6 cellular contexts compared by ENCODE assay signal in the genomic region with DNA sequence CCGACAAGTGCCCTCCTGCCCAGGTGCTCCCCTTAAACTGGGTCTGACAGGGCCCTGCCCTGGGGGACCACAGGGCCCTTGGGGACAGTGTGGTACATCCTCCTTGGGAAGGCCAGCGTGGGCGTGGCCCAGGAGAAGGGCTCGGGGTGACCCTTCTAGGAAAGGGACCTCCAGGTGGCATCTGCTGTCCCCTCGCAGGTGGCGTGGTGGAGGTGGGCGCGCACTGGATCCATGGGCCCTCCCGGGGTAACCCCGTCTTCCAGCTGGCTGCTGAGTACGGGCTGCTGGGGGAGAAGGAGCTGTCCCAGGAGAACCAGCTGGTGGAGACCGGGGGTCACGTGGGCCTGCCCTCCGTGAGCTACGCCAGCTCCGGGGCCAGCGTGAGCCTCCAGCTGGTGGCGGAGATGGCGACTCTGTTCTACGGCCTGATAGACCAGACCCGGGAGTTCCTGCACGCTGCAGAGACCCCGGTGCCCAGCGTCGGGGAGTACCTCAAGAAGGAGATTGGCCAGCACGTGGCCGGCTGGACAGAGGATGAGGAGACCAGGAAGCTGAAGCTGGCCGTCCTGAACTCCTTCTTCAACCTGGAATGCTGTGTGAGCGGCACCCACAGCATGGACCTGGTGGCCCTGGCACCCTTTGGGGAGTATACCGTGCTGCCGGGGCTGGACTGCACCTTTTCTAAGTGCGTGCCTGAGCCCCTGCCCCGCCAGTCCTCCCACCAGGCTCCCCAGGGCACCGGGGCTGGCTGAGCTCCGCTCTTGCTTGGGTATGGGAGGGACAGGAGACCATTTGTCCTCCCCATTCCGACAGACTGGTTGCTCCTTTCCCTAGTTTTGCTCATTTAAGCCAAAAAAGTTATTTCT. TPM values are rescaled to one million over a fixed set of nuclear protein-coding genes. Genes with fewer than 3 reads are reported as not detected.
DNase-seq lines count a peak whose midpoint lies in the region; ATAC-seq, FAIRE-seq and TF ChIP-seq lines count a peak whose summit lies in the region.

No MANE protein-coding gene starts in this region.

- SMC1A ChIA-PET in GM12878 (lab: Charles Lee; ENCODE audit: uncharacterized antibody, unreplicated experiment): interaction anchor here (1.5 kb wide), 1 partner anchor 50 kb away, joined by 5 read pairs; no protein-coding TSS in a partner anchor

- peak overlapping the region; percentile 57 to 80 (median 75) for H3K4me3 Mint-ChIP-seq in naive thymus-derived CD8-positive, alpha-beta T cell

- peak; percentile 13 for TF ChIP-seq POLR2A in GM12878 (IDR thresholded peaks at IDR 0.05; ENCODE audit: low read depth, low read length)

- no peak for TF ChIP-seq EP300 in GM12878 (IDR thresholded peaks at IDR 0.05; ENCODE audit: borderline replicate concordance in 1 of 2, control insufficient read depth in 1 of 2, low read depth in 2 of 2, low read length in 2 of 2)

- H3K9me3 ChIP-seq in GM12878 (replicated peaks; ENCODE audit: control insufficient read depth, insufficient read depth, low read length): no peaks in the 10 kb centered on the region

- TF ChIP-seq RAD21 in GM12878 (IDR thresholded peaks at IDR 0.05; ENCODE audit: insufficient read depth, low read depth, low read length): no peak

- peaks cover 0 to 9% (median 5%) of the 10 kb centered on the region in 3 donors for H3K36me3 Mint-ChIP-seq in naive thymus-derived CD8-positive, alpha-beta T cell

- H3K4me1 ChIP-seq in GM12878 (ENCODE audit: control insufficient read depth, insufficient read depth, low read length): peaks cover 9% of the 10 kb centered on the region

- CTCF ChIA-PET in GM12878 (lab: Yijun Ruan, JAX): interaction anchor here (1.3 kb wide), 1 partner anchor 12 kb away, joined by 3 read pairs; no protein-coding TSS in a partner anchor

- no peaks in the 10 kb centered on the region for H3K27me3 Mint-ChIP-seq in naive thymus-derived CD8-positive, alpha-beta T cell

- peaks cover 0 to 31% (median 8%) of the 10 kb centered on the region in 4 donors for H3K4me1 Mint-ChIP-seq in naive thymus-derived CD8-positive, alpha-beta T cell

- POLR2A ChIA-PET in GM12878 (lab: Charles Lee): interaction anchor here (1.7 kb wide), 1 partner anchor 11 kb away, joined by 4 read pairs; no protein-coding TSS in a partner anchor
- POLR2A ChIA-PET in naive thymus-derived CD8-positive, alpha-beta T cell (lab: Charles Lee): interaction anchor here (1.2 to 6.4 kb wide), 2 partner anchors 10 to 14 kb away, joined by 4 to 58 read pairs; partner anchors contain the start of gene MTG1

- WGBS in GM12878 (ENCODE audit: insufficient coverage, insufficient replicate concordance, low lambda C conversion rate, missing lambda C conversion rate): 76% methylated on average over 31 of the region's 36 CpGs

- BruUV-seq in GM12878 (replicated peaks; lab: Mats Ljungman, UMichigan): no TSS peak

- H3K27me3 ChIP-seq in GM12878 (replicated peaks in 1 of 2; ENCODE audit: control insufficient read depth in 2 of 2, insufficient read depth in 2 of 2, low read length in 1 of 2): no peaks in the 10 kb centered on the region

- no peaks in the 10 kb centered on the region for H3K36me3 ChIP-seq in GM12878 (ENCODE audit: control insufficient read depth in 2 of 2, insufficient read depth in 2 of 2, low read length in 1 of 2)

- H3K4me3 ChIP-seq in GM12878: peak overlapping the region; percentile 85

- intact Hi-C loops in GM12878 (cut with micrococcal nuclease; ENCODE audit: unreplicated experiment): no loop called here

- in situ Hi-C loops in GM12878 (cut with MboI): no loop called here

- peak; percentile 1 for ATAC-seq in GM18498 (IDR thresholded peaks at IDR 0.05; ENCODE audit: unreplicated experiment)
- no peak for ATAC-seq in GM12878
- ATAC-seq in naive thymus-derived CD8-positive, alpha-beta T cell: no peak
- ATAC-seq in HG02981 (IDR thresholded peaks at IDR 0.05; ENCODE audit: unreplicated experiment): no peak

- RAD21 ChIA-PET in GM12878 (lab: Charles Lee; ENCODE audit: unreplicated experiment): interaction anchor here (2.2 to 3.8 kb wide), 2 partner anchors 8 to 10 kb away, joined by 7 to 13 read pairs; no protein-coding TSS in a partner anchor

- H3K4me2 ChIP-seq in GM12878 (ENCODE audit: control insufficient read depth, insufficient read depth): peak overlapping the region; percentile 68

- peak overlapping the region; percentile 70 for H3K9ac ChIP-seq in GM12878 (ENCODE audit: control insufficient read depth, insufficient read depth, low read length)

- DNase-seq in GM12878 (ENCODE audit: low read depth, low spot score) (no peak), NCI-H1105 (lab: John Stamatoyannopoulos, UW) (no peak), HPDE6-E6E7 (ENCODE audit: extremely low spot score) (no peak)
- no peak for DNase-seq in naive thymus-derived CD8-positive, alpha-beta T cell

- no peak for TF ChIP-seq CTCF in GM12878 (IDR thresholded peaks at IDR 0.05 in 2 of 3, conservative IDR thresholded peaks at IDR 0.05 in 1 of 3; ENCODE audit: control insufficient read depth in 2 of 3, extremely low read depth in 1 of 3, insufficient read depth in 1 of 3, low read depth in 3 of 3, low read length in 3 of 3)

- H3K79me2 ChIP-seq in GM12878 (ENCODE audit: control insufficient read depth, insufficient read depth, low read length): peaks cover 3% of the 10 kb centered on the region; the same call in 1 of the 2 replicates

- peak overlapping the region in 6 of 10 donors; percentile 10 to 85 (median 51) for H3K27ac Mint-ChIP-seq in naive thymus-derived CD8-positive, alpha-beta T cell

- FAIRE-seq in GM12878 (lab: Jason Lieb, UNC): no peak

- peak overlapping the region; percentile 48; the same call in 1 of the 2 replicates for H3K27ac ChIP-seq in GM12878 (ENCODE audit: control insufficient read depth, insufficient read depth)

- H2AFZ ChIP-seq in GM12878 (ENCODE audit: control insufficient read depth, low read depth, low read length): peak overlapping the region; percentile 80

- H4K20me1 ChIP-seq in GM12878 (ENCODE audit: control insufficient read depth, insufficient read depth): no peaks in the 10 kb centered on the region

- no peaks in the 10 kb centered on the region for H3K9me3 Mint-ChIP-seq in naive thymus-derived CD8-positive, alpha-beta T cell

RNA-seq across cellular contexts. Expression of gene PAOX, which starts 1.0 kb away (rescaled TPM):
- 12.1 and 14.7 TPM in 2 replicates for total RNA-seq in GM12878 (2013; cell fraction: nucleolus; rRNA removed)
- total RNA-seq in GM12878 (2014; rRNA removed) (11.7 and 13.8 TPM in 2 replicates), GM12878 (2014; rRNA removed; fragmentation: Illumina TruSeq; extraction: Trizol) (5.5 and 7.2 TPM in 2 replicates), GM12878 (2021) (14.4 and 16.1 TPM in 2 replicates)
- 2.5 TPM for polyA plus RNA-seq in GM12878 (2011; ENCODE audit: low read depth)
- polyA plus RNA-seq in GM12878 (2011; rRNA removed) (4.3 and 4.7 TPM in 2 replicates), GM12878 (2014; fragmentation: Illumina TruSeq; extraction: Trizol) (2.2 and 4.1 TPM in 2 replicates), GM12878 (2014; fragmentation: Nextera tagmentation; extraction: Ambion mirVana) (1 to 10 TPM; 1.2 to 4.9 TPM), GM12878 (2014; rRNA removed) (15.1 and 16.1 TPM in 2 replicates), GM12878 (2016; fragmentation: Nextera tagmentation; extraction: Ambion mirVana) (10 to 100 TPM; 20.5 to 22.2 TPM)
- polyA plus RNA-seq in GM12878 (2011; cell fraction: cytosol; rRNA removed): 6.5 and 7.6 TPM in 2 replicates
- 9.9 and 13.2 TPM in 2 replicates for polyA plus RNA-seq in GM12878 (2011; cell fraction: nucleus; rRNA removed)
- polyA plus RNA-seq in GM12878 (2012): 7.4 and 8.3 TPM in 2 replicates
- polyA minus RNA-seq in GM12878 (2011; rRNA and poly(A)+ RNA removed): 3.2 and 9.8 TPM in 2 replicates
- polyA minus RNA-seq in GM12878 (2011; cell fraction: cytosol; rRNA and poly(A)+ RNA removed): 2.8 and 3.9 TPM in 2 replicates
- polyA minus RNA-seq in GM12878 (2011; cell fraction: nucleus; rRNA and poly(A)+ RNA removed): 5.4 and 5.7 TPM in 2 replicates
- 10 to 100 TPM; 11.3 to 11.9 TPM for total RNA-seq in naive thymus-derived CD8-positive, alpha-beta T cell
- 10 to 100 TPM; 10.9 to 15.6 (median 11.9) TPM for polyA plus RNA-seq in naive thymus-derived CD8-positive, alpha-beta T cell

RNA-seq across cellular contexts. Expression of gene ECHS1, which starts 6.9 kb away (rescaled TPM):
- 7.9 and 8.3 TPM in 2 replicates for total RNA-seq in GM12878 (2013; cell fraction: nucleolus; rRNA removed)
- total RNA-seq in GM12878 (2014; rRNA removed) (63.5 and 71.4 TPM in 2 replicates), GM12878 (2014; rRNA removed; fragmentation: Illumina TruSeq; extraction: Trizol) (48.0 and 50.8 TPM in 2 replicates), GM12878 (2021) (73.2 and 77.8 TPM in 2 replicates)
- 52.7 TPM for polyA plus RNA-seq in GM12878 (2011; ENCODE audit: low read depth)
- polyA plus RNA-seq in GM12878 (2011; rRNA removed) (21.0 and 32.7 TPM in 2 replicates), GM12878 (2014; fragmentation: Illumina TruSeq; extraction: Trizol) (35.6 and 57.1 TPM in 2 replicates), GM12878 (2014; fragmentation: Nextera tagmentation; extraction: Ambion mirVana) (10 to 100 TPM; 55.3 to 67.7 TPM), GM12878 (2014; rRNA removed) (51.9 and 52.6 TPM in 2 replicates), GM12878 (2016; fragmentation: Nextera tagmentation; extraction: Ambion mirVana) (100 to 1,000 TPM; 162 to 164 TPM)
- polyA plus RNA-seq in GM12878 (2011; cell fraction: cytosol; rRNA removed): 49.9 and 52.1 TPM in 2 replicates
- polyA plus RNA-seq in GM12878 (2011; cell fraction: nucleus; rRNA removed): 45.0 and 46.7 TPM in 2 replicates
- 60.0 and 70.1 TPM in 2 replicates for polyA plus RNA-seq in GM12878 (2012)
- 14.8 and 20.7 TPM in 2 replicates for polyA minus RNA-seq in GM12878 (2011; rRNA and poly(A)+ RNA removed)
- polyA minus RNA-seq in GM12878 (2011; cell fraction: cytosol; rRNA and poly(A)+ RNA removed): 15.1 and 18.8 TPM in 2 replicates
- polyA minus RNA-seq in GM12878 (2011; cell fraction: nucleus; rRNA and poly(A)+ RNA removed): 4.5 and 5.1 TPM in 2 replicates
- 10 to 100 TPM; 28.3 to 29.2 TPM for total RNA-seq in naive thymus-derived CD8-positive, alpha-beta T cell
- polyA plus RNA-seq in naive thymus-derived CD8-positive, alpha-beta T cell: 100 to 1,000 TPM; 103 to 110 (median 104) TPM

RNA-seq across cellular contexts. Expression of gene MTG1, which starts 13.9 kb away (rescaled TPM):
- 107 and 127 TPM in 2 replicates for total RNA-seq in GM12878 (2013; cell fraction: nucleolus; rRNA removed)
- 39.6 and 46.6 TPM in 2 replicates for total RNA-seq in GM12878 (2014; rRNA removed)
- 34.4 and 41.6 TPM in 2 replicates for total RNA-seq in GM12878 (2014; rRNA removed; fragmentation: Illumina TruSeq; extraction: Trizol)
- 52.8 and 65.8 TPM in 2 replicates for total RNA-seq in GM12878 (2021)
- polyA plus RNA-seq in GM12878 (2011; ENCODE audit: low read depth): 17.0 TPM
- 50.7 and 64.1 TPM in 2 replicates for polyA plus RNA-seq in GM12878 (2011; rRNA removed)
- polyA plus RNA-seq in GM12878 (2011; cell fraction: cytosol; rRNA removed): 76.9 and 109 TPM in 2 replicates
- polyA plus RNA-seq in GM12878 (2011; cell fraction: nucleus; rRNA removed): 240 and 347 TPM in 2 replicates
- 27.9 and 29.1 TPM in 2 replicates for polyA plus RNA-seq in GM12878 (2012)
- 46.0 and 60.9 TPM in 2 replicates for polyA plus RNA-seq in GM12878 (2014; fragmentation: Illumina TruSeq; extraction: Trizol)
- polyA plus RNA-seq in GM12878 (2014; fragmentation: Nextera tagmentation; extraction: Ambion mirVana): 1 to 10 TPM; 6.2 to 9.2 TPM
- 92.6 and 95.2 TPM in 2 replicates for polyA plus RNA-seq in GM12878 (2014; rRNA removed)
- 100 to 1,000 TPM; 102 to 104 TPM for polyA plus RNA-seq in GM12878 (2016; fragmentation: Nextera tagmentation; extraction: Ambion mirVana)
- 53.0 and 56.3 TPM in 2 replicates for polyA minus RNA-seq in GM12878 (2011; rRNA and poly(A)+ RNA removed)
- polyA minus RNA-seq in GM12878 (2011; cell fraction: cytosol; rRNA and poly(A)+ RNA removed): 17.9 and 18.8 TPM in 2 replicates
- 34.3 and 67.6 TPM in 2 replicates for polyA minus RNA-seq in GM12878 (2011; cell fraction: nucleus; rRNA and poly(A)+ RNA removed)
- total RNA-seq in naive thymus-derived CD8-positive, alpha-beta T cell: 10 to 100 TPM; 62.4 to 67.9 TPM
- polyA plus RNA-seq in naive thymus-derived CD8-positive, alpha-beta T cell: 10 to 100 TPM; 19.4 to 37.9 (median 28.5) TPM

RNA-seq across cellular contexts. Expression of gene FUOM, which starts 22.2 kb away (rescaled TPM):
- total RNA-seq in GM12878 (2013; cell fraction: nucleolus; rRNA removed): 13.0 and 16.8 TPM in 2 replicates
- total RNA-seq in GM12878 (2014; rRNA removed) (35.3 and 35.4 TPM in 2 replicates), GM12878 (2014; rRNA removed; fragmentation: Illumina TruSeq; extraction: Trizol) (19.2 and 21.4 TPM in 2 replicates), GM12878 (2021) (34.9 and 36.9 TPM in 2 replicates)
- polyA plus RNA-seq in GM12878 (2011; ENCODE audit: low read depth): 4.4 TPM
- polyA plus RNA-seq in GM12878 (2011; rRNA removed) (9.9 and 13.6 TPM in 2 replicates), GM12878 (2014; fragmentation: Illumina TruSeq; extraction: Trizol) (2.2 and 7.0 TPM in 2 replicates), GM12878 (2014; fragmentation: Nextera tagmentation; extraction: Ambion mirVana) (10 to 100 TPM in 1 of 2 experiments, 1 to 10 TPM in 1; 1.8 to 11.2 TPM), GM12878 (2014; rRNA removed) (41.7 and 50.2 TPM in 2 replicates), GM12878 (2016; fragmentation: Nextera tagmentation; extraction: Ambion mirVana) (10 to 100 TPM; 29.7 to 33.3 TPM)
- polyA plus RNA-seq in GM12878 (2011; cell fraction: cytosol; rRNA removed): 17.9 and 36.0 TPM in 2 replicates
- polyA plus RNA-seq in GM12878 (2011; cell fraction: nucleus; rRNA removed): 21.8 and 26.3 TPM in 2 replicates
- 17.7 and 20.3 TPM in 2 replicates for polyA plus RNA-seq in GM12878 (2012)
- 1.9 and 5.5 TPM in 2 replicates for polyA minus RNA-seq in GM12878 (2011; rRNA and poly(A)+ RNA removed)
- polyA minus RNA-seq in GM12878 (2011; cell fraction: cytosol; rRNA and poly(A)+ RNA removed): 1.5 and 2.1 TPM in 2 replicates
- polyA minus RNA-seq in GM12878 (2011; cell fraction: nucleus; rRNA and poly(A)+ RNA removed): 13.3 and 23.6 TPM in 2 replicates
- 10 to 100 TPM; 17.1 to 23.7 TPM for total RNA-seq in naive thymus-derived CD8-positive, alpha-beta T cell
- 10 to 100 TPM; 17.4 to 21.4 (median 18.2) TPM for polyA plus RNA-seq in naive thymus-derived CD8-positive, alpha-beta T cell

RNA-seq across cellular contexts. Expression of gene PRAP1, which starts 32.9 kb away (rescaled TPM):
- not detected in 2 replicates for total RNA-seq in GM12878 (2013; cell fraction: nucleolus; rRNA removed)
- total RNA-seq in GM12878 (2014; rRNA removed): not detected in 2 replicates
- total RNA-seq in GM12878 (2014; rRNA removed; fragmentation: Illumina TruSeq; extraction: Trizol): not detected in 2 replicates
- not detected in 2 replicates for total RNA-seq in GM12878 (2021)
- polyA plus RNA-seq in GM12878 (2011; ENCODE audit: low read depth): not detected
- polyA plus RNA-seq in GM12878 (2011; rRNA removed): not detected in 2 replicates
- not detected in 2 replicates for polyA plus RNA-seq in GM12878 (2011; cell fraction: cytosol; rRNA removed)
- not detected in 2 replicates for polyA plus RNA-seq in GM12878 (2011; cell fraction: nucleus; rRNA removed)
- 0.32 and 0.42 TPM in 2 replicates for polyA plus RNA-seq in GM12878 (2012)
- not detected in 2 replicates for polyA plus RNA-seq in GM12878 (2014; fragmentation: Illumina TruSeq; extraction: Trizol)
- not detected for polyA plus RNA-seq in GM12878 (2014; fragmentation: Nextera tagmentation; extraction: Ambion mirVana)
- polyA plus RNA-seq in GM12878 (2014; rRNA removed): not detected in 2 replicates
- polyA plus RNA-seq in GM12878 (2016; fragmentation: Nextera tagmentation; extraction: Ambion mirVana): under 1 TPM in 1 of 2 experiments, not detected in 1; 0.25 TPM
- not detected in 2 replicates for polyA minus RNA-seq in GM12878 (2011; rRNA and poly(A)+ RNA removed)
- not detected in 2 replicates for polyA minus RNA-seq in GM12878 (2011; cell fraction: cytosol; rRNA and poly(A)+ RNA removed)
- not detected in 2 replicates for polyA minus RNA-seq in GM12878 (2011; cell fraction: nucleus; rRNA and poly(A)+ RNA removed)
- total RNA-seq in naive thymus-derived CD8-positive, alpha-beta T cell: not detected
- polyA plus RNA-seq in naive thymus-derived CD8-positive, alpha-beta T cell: under 1 TPM in 1 of 3 donors, not detected in 2; 0.36 TPM
